Comparison of ENCODE assay signal across 7 cellular contexts in the genomic region with DNA sequence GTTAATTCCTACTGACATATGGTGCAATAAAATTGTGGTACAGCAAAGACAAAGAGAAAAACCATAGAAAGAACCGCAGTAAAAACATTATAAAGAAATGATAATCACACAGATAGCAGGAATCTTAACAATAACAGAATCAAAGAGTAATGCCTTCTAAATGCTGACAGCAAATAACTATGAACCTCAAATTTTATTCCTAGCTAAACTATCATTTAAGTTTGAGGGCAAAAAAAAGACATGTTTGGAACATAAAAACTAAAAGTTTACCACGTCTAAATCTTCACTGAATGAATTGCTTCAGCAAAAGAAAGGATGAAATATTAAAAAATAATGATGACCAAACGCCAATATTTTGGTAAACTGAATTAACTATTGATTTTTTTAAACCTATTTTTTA.
"Had no signal": no experiment of that assay in that cellular context is flagged by ENCODE, and none has a peak within 500 bp of the region (broad histone marks: within the 10 kb centered on the region; RNA-seq: fewer than 3 reads in every experiment).

No MANE protein-coding gene starts in this region.

- H3K4me1 ChIP-seq: HAP-1 had no signal

- ATAC-seq: HCT116 had no signal

- H3K36me3 ChIP-seq: HAP-1 had no signal

- FAIRE-seq: HTR-8/SVneo had no signal

- H3K4me3 ChIP-seq: HAP-1 had no signal

- H3K9me3 ChIP-seq: HAP-1 had no signal

- DNase-seq: GOT3, H7, HFFc6, KG1 had no signal
